21 cellular contexts compared by ENCODE assay signal in genomic region chr4:82776925-82777542, GRCh38. TPM values are rescaled to one million over a fixed set of nuclear protein-coding genes. Genes with fewer than 3 reads are reported as not detected.
DNase-seq lines count a peak whose midpoint lies in the region; TF ChIP-seq lines count a peak whose summit lies in the region.
"Had no signal": no experiment of that assay in that cellular context is flagged by ENCODE, and none has a peak within 500 bp of the region (broad histone marks: within the 10 kb centered on the region; RNA-seq: fewer than 3 reads in every experiment).

No MANE protein-coding gene starts in this region.

- no peak overlapping the region for H3K27ac ChIP-seq in right atrium auricular region
- H3K27ac ChIP-seq: 22Rv1, coronary artery, pancreas, skin epidermis had no signal

- no peak for TF ChIP-seq CTCF in right atrium auricular region (IDR thresholded peaks at IDR 0.05)

- no peaks in the 10 kb centered on the region for H3K36me3 ChIP-seq in right atrium auricular region
- H3K36me3 ChIP-seq: pancreas had no signal

- peaks cover 0 to 18% of the 10 kb centered on the region in 2 donors for H3K4me1 ChIP-seq in right atrium auricular region

- no peaks in the 10 kb centered on the region for H3K27me3 ChIP-seq in right atrium auricular region
- H3K27me3 ChIP-seq: pancreas had no signal

- DNase-seq in NCI-H2196 (lab: John Stamatoyannopoulos, UW; ENCODE audit: unreplicated experiment) (peak; percentile 4), NCI-H2196 treated with DMSO at 0.1 percent for 48 hours (lab: John Stamatoyannopoulos, UW; ENCODE audit: unreplicated experiment) (no peak), dedifferentiated amniotic fluid mesenchymal stem cell (ENCODE audit: extremely low spot score) (peak; percentile 60), mesenteric fat pad (ENCODE audit: low spot score) (peak; percentile 22), LoVo (ENCODE audit: low spot score) (no peak), activated gamma-delta T cell (lab: John Stamatoyannopoulos, UW) (no peak), midbrain (lab: John Stamatoyannopoulos, UW) (no peak), right atrium auricular region (ENCODE audit: low spot score) (no peak)
- DNase-seq: DMS79; erythroblast; NCI-H1105; NK-92 treated with Interleukin-12 subunit alpha and Interleukin-12 subunit beta, amount 100 ng/mL, for 24 hours; pancreas; Right ventricle myocardium superior; stimulated activated CD4-positive, alpha-beta T cell treated with anti-CD3 and anti-CD28 coated beads, Interleukin-4, amount 100 ng/mL, for 24 hours; stimulated activated CD8-positive, alpha-beta memory T cell treated with anti-CD3 and anti-CD28 coated beads, Interleukin-4, amount 100 ng/mL, for 48 hours; T-helper 17 cell had no signal

- no peak overlapping the region for H3K4me3 ChIP-seq in right atrium auricular region
- H3K4me3 ChIP-seq: coronary artery, K562, pancreas, skin epidermis had no signal

- H3K9me3 ChIP-seq in right atrium auricular region, result no peaks in the 10 kb centered on the region
- H3K9me3 ChIP-seq: pancreas had no signal

RNA-seq across cellular contexts. Expression of gene SCD5, which starts 21.6 kb away (rescaled TPM):
- total RNA-seq in mesenteric fat pad (4.7 TPM), right atrium auricular region (10 to 100 TPM in 1 of 2 donors, 1 to 10 TPM in 1; 9.7 to 14.0 TPM)

Comparison
In these comparisons a context has a peak if more than half of its experiments do, and no peak if none do; other contexts are left out.
1. DNase-seq: peak in NCI-H2196 (single experiment), dedifferentiated amniotic fluid mesenchymal stem cell (single experiment) and mesenteric fat pad (single experiment); none in NCI-H2196 treated with DMSO at 0.1 percent for 48 hours (single experiment), LoVo (single experiment), activated gamma-delta T cell (single experiment), midbrain (single experiment) and right atrium auricular region (single experiment).